Comparison of ENCODE assay signal across 16 cellular contexts in genomic region chr1:229094476-229095311, GRCh38.
DNase-seq lines count a peak whose midpoint lies in the region; ATAC-seq, FAIRE-seq and TF ChIP-seq lines count a peak whose summit lies in the region.
"Had no signal": no experiment of that assay in that cellular context is flagged by ENCODE, and none has a peak within 500 bp of the region (broad histone marks: within the 10 kb centered on the region; RNA-seq: fewer than 3 reads in every experiment).

No MANE protein-coding gene starts in this region.

- peaks cover 12% of the 10 kb centered on the region for H3K9me3 Mint-ChIP-seq in nephron progenitor cell
- H3K9me3 Mint-ChIP-seq: activated naive CD8-positive, alpha-beta T cell treated with anti-CD3 and anti-CD28 coated beads, Interleukin-2, amount 50 U/mL, for 24 hours; memory B cell had no signal

- FAIRE-seq in H1 (lab: Jason Lieb, UNC) = no peak
- FAIRE-seq: H54 had no signal

- peaks cover 12% of the 10 kb centered on the region for H3K27me3 Mint-ChIP-seq in nephron progenitor cell (ENCODE audit: low read depth, poor library complexity)
- H3K27me3 Mint-ChIP-seq: activated naive CD8-positive, alpha-beta T cell treated with anti-CD3 and anti-CD28 coated beads, Interleukin-2, amount 50 U/mL, for 24 hours had no signal

- no peak for TF ChIP-seq RAD21 in H1 (IDR thresholded peaks at IDR 0.05 in 1 of 2, conservative IDR thresholded peaks at IDR 0.05 in 1 of 2; ENCODE audit: low read depth in 2 of 2, low read length in 2 of 2)

- H3K27me3 ChIP-seq in BJ (ENCODE audit: control insufficient read depth, insufficient read depth, low read length) = peaks cover 2% of the 10 kb centered on the region
- no peaks in the 10 kb centered on the region for H3K27me3 ChIP-seq in HUES6 (ENCODE audit: control insufficient read depth, insufficient read depth, low read length)
- H3K27me3 ChIP-seq in H1 (replicated peaks in 1 of 4; ENCODE audit: control insufficient read depth in 3 of 4, extremely low read depth in 1 of 4, insufficient read depth in 3 of 4, low read length in 3 of 4) = no peaks in the 10 kb centered on the region
- no peaks in the 10 kb centered on the region for H3K27me3 ChIP-seq in transverse colon

- peak overlapping the region; percentile 71 for H3K4ac ChIP-seq in H1 (replicated peaks; ENCODE audit: insufficient read length, low read depth, low read length)

- H3K79me1 ChIP-seq in H1 (ENCODE audit: low read depth, low read length) = no peaks in the 10 kb centered on the region

- TF ChIP-seq POLR2A in H1 (IDR thresholded peaks at IDR 0.05; ENCODE audit: control extremely low read depth in 1 of 2, low read depth in 2 of 2, low read length in 2 of 2) = no peak
- no peak for TF ChIP-seq POLR2A in transverse colon (IDR thresholded peaks at IDR 0.05)

- H3K36me3 ChIP-seq in BJ (ENCODE audit: control insufficient read depth, insufficient read depth, low read length) (no peaks in the 10 kb centered on the region), HUES6 (ENCODE audit: control insufficient read depth, insufficient read depth, low read length) (no peaks in the 10 kb centered on the region), H1 (ENCODE audit: control insufficient read depth in 2 of 4, insufficient read depth in 4 of 4, low read length in 3 of 4) (no peaks in the 10 kb centered on the region), transverse colon (no peaks in the 10 kb centered on the region)

- H4K8ac ChIP-seq in H1 (ENCODE audit: extremely low read depth, insufficient read depth, low read length) = no peak overlapping the region; the same call in 1 of the 2 replicates

- peak overlapping the region; percentile 100 for H2BK20ac ChIP-seq in H1 (ENCODE audit: low read length)

- 90% methylated on average over 13 of the region's 13 CpGs; no CpG with 5 or more reads in 1 of the 2 experiments for WGBS in H1 (ENCODE audit: extremely low coverage in 1 of 2, insufficient coverage in 1 of 2, insufficient read length in 1 of 2, insufficient replicate concordance in 2 of 2, low coverage in 1 of 2, low lambda C conversion rate in 2 of 2, missing lambda C conversion rate in 1 of 2), 2 experiments
- 76 to 92% methylated on average over 2 to 13 of the region's 13 CpGs for WGBS in transverse colon (ENCODE audit: low coverage in 1 of 2), 2 donors

- POLR2A ChIA-PET in BJ (lab: Charles Lee) = no interaction called here
- POLR2A ChIA-PET in H1 (lab: Charles Lee; ENCODE audit: partially characterized antibody) = interaction anchor here (1.0 to 1.8 kb wide), 3 partner anchors 11 to 134 kb away, joined by 3 to 7 read pairs (median 5); no protein-coding TSS in a partner anchor

- TF ChIP-seq EP300 in H1 (IDR thresholded peaks at IDR 0.05; ENCODE audit: borderline replicate concordance in 1 of 2, low read depth in 2 of 2, low read length in 2 of 2) = no peak
- no peak for TF ChIP-seq EP300 in transverse colon (IDR thresholded peaks at IDR 0.05; ENCODE audit: low read depth)

- H3K9ac ChIP-seq in HUES6 (ENCODE audit: low read length) = peak overlapping the region; percentile 41
- peak overlapping the region in 2 of 4 experiments; percentile 20 to 36; a peak in 2 of 7 replicates for H3K9ac ChIP-seq in H1 (replicated peaks in 1 of 4; ENCODE audit: extremely low read depth in 1 of 4, low read depth in 3 of 4, low read length in 3 of 4)

- H3K4me3 Mint-ChIP-seq in nephron progenitor cell = no peak overlapping the region
- H3K4me3 Mint-ChIP-seq: activated naive CD8-positive, alpha-beta T cell treated with anti-CD3 and anti-CD28 coated beads, Interleukin-2, amount 50 U/mL, for 24 hours; memory B cell had no signal

- no peaks in the 10 kb centered on the region for H4K20me1 ChIP-seq in H1 (replicated peaks in 1 of 2; ENCODE audit: control insufficient read depth in 1 of 2, insufficient read depth in 2 of 2, low read length in 2 of 2)

- peak overlapping the region; percentile 88 for H4K5ac ChIP-seq in H1 (ENCODE audit: insufficient read length, low read depth, low read length)

- TF ChIP-seq CTCF in BJ (IDR thresholded peaks at IDR 0.05; ENCODE audit: insufficient read depth, low read depth, low read length) (no peak), H1 (IDR thresholded peaks at IDR 0.05; ENCODE audit: control extremely low read depth in 1 of 3, insufficient read depth in 1 of 3, low read depth in 1 of 3, low read length in 3 of 3) (no peak), nephron progenitor cell (IDR thresholded peaks at IDR 0.05) (no peak), transverse colon (IDR thresholded peaks at IDR 0.05) (no peak)

- peak overlapping the region in 1 of 2 experiments; percentile 53; a peak in 2 of 4 replicates for H3K4me2 ChIP-seq in H1 (ENCODE audit: insufficient read depth in 1 of 2, low read depth in 2 of 2, low read length in 2 of 2)

- H3K18ac ChIP-seq in H1 (ENCODE audit: extremely low read depth, low read length) = peak overlapping the region; percentile 95

- H3K79me2 ChIP-seq in H1 (ENCODE audit: control insufficient read depth in 1 of 2, insufficient read depth in 2 of 2, low read length in 2 of 2) = no peaks in the 10 kb centered on the region

- peaks cover 3% of the 10 kb centered on the region for H3K23me2 ChIP-seq in H1 (ENCODE audit: low read depth, low read length)

- H3K36me3 Mint-ChIP-seq in nephron progenitor cell (ENCODE audit: low read depth) = no peaks in the 10 kb centered on the region

- peak overlapping the region; percentile 99 for H2BK5ac ChIP-seq in H1 (ENCODE audit: low read depth, low read length)

- peak; percentile 90 for DNase-seq in BJ (ENCODE audit: low read depth)
- DNase-seq in H1 (ENCODE audit: low read depth in 1 of 2, low spot score in 2 of 2) = no peak
- DNase-seq in nephron progenitor cell = no peak
- no peak for DNase-seq in NCI-H128 (lab: John Stamatoyannopoulos, UW; ENCODE audit: unreplicated experiment)
- DNase-seq in transverse colon = no peak
- DNase-seq in HPDE6-E6E7 (ENCODE audit: extremely low spot score) = no peak
- DNase-seq: activated CD4-positive, CD25-positive, alpha-beta regulatory T cell treated with anti-CD3 and anti-CD28 coated beads, Interleukin-2, amount 50 U/mL, for 72 hours; activated naive CD8-positive, alpha-beta T cell treated with anti-CD3 and anti-CD28 coated beads, Interleukin-2, amount 50 U/mL, for 24 hours; activated T-cell treated with anti-CD3 and anti-CD28 coated beads for 4 hours; cortex of kidney; DND-41; NCI-H345 had no signal

- intact Hi-C loops in transverse colon (cut with DNase I; ENCODE audit: low total_unique reads) = no loop called here

- peaks cover 61% of the 10 kb centered on the region for H3K4me1 Mint-ChIP-seq in nephron progenitor cell

- H2AFZ ChIP-seq in H1 (ENCODE audit: low read length) = no peak overlapping the region

- ATAC-seq in GM18907 (IDR thresholded peaks at IDR 0.05; ENCODE audit: unreplicated experiment) = no peak
- ATAC-seq: activated naive CD8-positive, alpha-beta T cell treated with anti-CD3 and anti-CD28 coated beads, Interleukin-2, amount 50 U/mL, for 24 hours had no signal

- peak overlapping the region; percentile 96; the same call in 1 of the 2 replicates for H2BK12ac ChIP-seq in H1 (ENCODE audit: low read depth, low read length)

- peak overlapping the region; percentile 93 for H2BK120ac ChIP-seq in H1 (replicated peaks; ENCODE audit: low read depth, low read length)

- peaks cover 9% of the 10 kb centered on the region; the same call in 1 of the 2 replicates for H3K9me3 ChIP-seq in HUES6 (ENCODE audit: control insufficient read depth, insufficient read depth, low read depth, low read length)
- H3K9me3 ChIP-seq in H1 (ENCODE audit: insufficient read depth in 2 of 2, low read depth in 1 of 2, low read length in 1 of 2) = peaks cover 0 to 7% of the 10 kb centered on the region in 2 experiments
- no peaks in the 10 kb centered on the region for H3K9me3 ChIP-seq in transverse colon

- H2BK15ac ChIP-seq in H1 (ENCODE audit: low read length) = no peak overlapping the region

- CTCF ChIA-PET in BJ (lab: Yijun Ruan, JAX) (no interaction called here), H1 (lab: Charles Lee; ENCODE audit: partially characterized antibody) (interaction anchor here (0.6 to 1.4 kb wide), 7 partner anchors 14 to 430 kb away, joined by 3 to 4 read pairs (median 3); no protein-coding TSS in a partner anchor)

- peak overlapping the region; percentile 8 for H3K56ac ChIP-seq in H1 (replicated peaks; ENCODE audit: insufficient read length, low read depth, low read length)

- H3K4me3 ChIP-seq in BJ (ENCODE audit: low read depth, low read length) (no peak overlapping the region), HUES6 (ENCODE audit: low read depth, low read length) (no peak overlapping the region), H1 (ENCODE audit: extremely low read depth in 1 of 4, insufficient read depth in 2 of 4, low read depth in 3 of 4, low read length in 4 of 4) (peak overlapping the region in 1 of 4 experiments; percentile 41; a peak in 1 of 8 replicates), transverse colon (no peak overlapping the region)

- peak overlapping the region; percentile 77 for H3K27ac Mint-ChIP-seq in nephron progenitor cell
- H3K27ac Mint-ChIP-seq: activated naive CD8-positive, alpha-beta T cell treated with anti-CD3 and anti-CD28 coated beads, Interleukin-2, amount 50 U/mL, for 24 hours; memory B cell had no signal

- H2AK5ac ChIP-seq in H1 (ENCODE audit: low read depth, low read length) = peak overlapping the region; percentile 95

- in situ Hi-C loops in transverse colon (cut with MboI; ENCODE audit: low pct_ligation_motif_present in 1 of 4, low pct_unique_long_range_greater_than_20kb in 1 of 4, low sequenced_read_pairs in 3 of 4) = no loop called here

- peak overlapping the region; percentile 99 for H4K91ac ChIP-seq in H1 (replicated peaks; ENCODE audit: insufficient read length, low read length)

- no peak overlapping the region for H3K14ac ChIP-seq in H1 (ENCODE audit: insufficient read length)

- H3K27ac ChIP-seq in HUES6 (ENCODE audit: low read depth, low read length) = peak overlapping the region; percentile 66; the same call in 1 of the 2 replicates
- peak overlapping the region; percentile 74; the same call in 1 of the 2 replicates for H3K27ac ChIP-seq in H1 (ENCODE audit: low read depth, low read length)
- H3K27ac ChIP-seq in transverse colon = no peak overlapping the region

- H3K23ac ChIP-seq in H1 (ENCODE audit: insufficient read length) = no peak overlapping the region

- H3K4me1 ChIP-seq in HUES6 (ENCODE audit: control insufficient read depth, insufficient read depth, low read length) = peaks cover 60% of the 10 kb centered on the region
- H3K4me1 ChIP-seq in H1 (replicated peaks in 1 of 4; ENCODE audit: control insufficient read depth in 3 of 4, insufficient read depth in 4 of 4, low read length in 3 of 4) = peaks cover 23 to 36% (median 31%) of the 10 kb centered on the region in 4 experiments
- H3K4me1 ChIP-seq in transverse colon = peaks cover 0 to 18% (median 10%) of the 10 kb centered on the region in 4 donors

TF ChIP-seq in H1, 55 proteins besides CTCF, POLR2A, EP300 and RAD21:
- TF ChIP-seq RBBP5 (IDR thresholded peaks at IDR 0.05; ENCODE audit: borderline replicate concordance, low read depth, low read length) (no peak), RFX5 (IDR thresholded peaks at IDR 0.05; ENCODE audit: borderline replicate concordance, low read depth, low read length) (no peak), NANOG (IDR thresholded peaks at IDR 0.05; ENCODE audit: insufficient read depth, low read depth, low read length, poor library complexity, severe bottlenecking) (no peak), JUND (IDR thresholded peaks at IDR 0.05; ENCODE audit: low read length) (peak; percentile 53; the same call in 1 of the 2 replicates)

Comparison
In these comparisons a context has a peak if more than half of its experiments do, and no peak if none do; other contexts are left out.
1. H3K27ac ChIP-seq: peak in HUES6 (single experiment) and H1 (single experiment); none in transverse colon (0 of 4).